ENCODE assay signal across 8 cellular contexts in the genomic region with DNA sequence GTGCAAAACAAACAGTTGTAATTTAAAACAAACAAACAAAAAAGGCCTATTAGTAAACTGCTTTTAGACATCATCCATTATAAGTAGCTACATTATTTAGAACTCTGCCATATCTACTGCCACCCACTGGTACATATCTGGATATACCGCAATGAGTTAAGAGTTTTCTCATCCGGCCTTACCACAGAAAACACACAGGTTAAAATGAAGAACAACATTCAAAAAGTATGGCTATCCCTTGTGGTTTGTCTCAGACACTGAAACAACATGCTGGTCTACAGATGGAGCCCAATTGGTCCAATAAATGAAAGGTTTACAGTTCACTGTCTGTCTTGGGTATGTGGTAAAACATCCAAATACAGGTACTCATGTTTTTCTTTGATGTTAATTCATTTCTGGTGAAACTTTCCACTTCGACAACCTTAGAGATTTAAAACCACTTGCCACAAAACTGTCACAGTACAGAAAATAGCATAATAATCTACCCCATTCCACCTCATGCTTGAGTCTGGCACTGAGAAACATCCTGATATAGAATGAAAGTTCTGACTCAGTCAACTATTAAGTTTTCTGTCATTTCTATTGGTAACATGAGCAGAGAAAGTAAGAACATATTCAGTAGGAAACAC.
DNase-seq lines count a peak whose midpoint lies in the region; ATAC-seq and TF ChIP-seq lines count a peak whose summit lies in the region.

No MANE protein-coding gene starts in this region.

- ATAC-seq in GM19025 (IDR thresholded peaks at IDR 0.05; ENCODE audit: low read depth, unreplicated experiment) (peak; percentile 95), HG03066 (IDR thresholded peaks at IDR 0.05; ENCODE audit: low read depth, unreplicated experiment) (peak; percentile 96)

- H3K27ac Mint-ChIP-seq in neural progenitor cell = no peak overlapping the region

- no peak overlapping the region for H3K4me3 Mint-ChIP-seq in neural progenitor cell

- intact Hi-C loops in ovary (cut with DNase I) = no loop called here

- no peak for TF ChIP-seq POLR2A in ovary (IDR thresholded peaks at IDR 0.05)

- no peaks in the 10 kb centered on the region for H3K27me3 ChIP-seq in OCI-LY3 (ENCODE audit: low read depth, low read length)
- H3K27me3 ChIP-seq in neural progenitor cell = no peaks in the 10 kb centered on the region
- H3K27me3 ChIP-seq in ovary = no peaks in the 10 kb centered on the region

- TF ChIP-seq CTCF in OCI-LY3 (IDR thresholded peaks at IDR 0.05; ENCODE audit: low read depth, low read length) = peak; percentile 72
- peak; percentile 62 for TF ChIP-seq CTCF in neural progenitor cell (IDR thresholded peaks at IDR 0.05)
- TF ChIP-seq CTCF in ovary (IDR thresholded peaks at IDR 0.05) = no peak

- no peak overlapping the region for H3K9ac ChIP-seq in OCI-LY3 (ENCODE audit: low read length)
- no peak overlapping the region for H3K9ac ChIP-seq in neural progenitor cell

- DNase-seq in NOMO-1 treated with DMSO at 0.1 percent for 48 hours (lab: John Stamatoyannopoulos, UW; ENCODE audit: unreplicated experiment) (peak; percentile 15), NOMO-1 treated with dmso at 0.1 percent for 144 hours (lab: John Stamatoyannopoulos, UW; ENCODE audit: unreplicated experiment) (no peak), dermis microvascular lymphatic vessel endothelial cell (ENCODE audit: low read depth in 2 of 2) (peak; percentile 23 to 60), neural progenitor cell (ENCODE audit: low spot score) (peak; percentile 32), ovary (no peak)

- H3K27ac ChIP-seq in OCI-LY3 (ENCODE audit: low read length) = peak overlapping the region; percentile 28
- no peak overlapping the region for H3K27ac ChIP-seq in neural progenitor cell
- no peak overlapping the region for H3K27ac ChIP-seq in ovary

- H4K20me1 ChIP-seq in OCI-LY3 (ENCODE audit: insufficient read depth, low read length) (no peaks in the 10 kb centered on the region), neural progenitor cell (ENCODE audit: low read depth) (no peaks in the 10 kb centered on the region)

- H2AFZ ChIP-seq in OCI-LY3 (ENCODE audit: low read depth, low read length) (no peak overlapping the region), neural progenitor cell (replicated peaks) (no peak overlapping the region)

- no peak for TF ChIP-seq EP300 in ovary (IDR thresholded peaks at IDR 0.05)

- H3K4me2 ChIP-seq in OCI-LY3 (ENCODE audit: low read length) (peak overlapping the region; percentile 15), neural progenitor cell (no peak overlapping the region)

- H3K4me1 ChIP-seq in OCI-LY3 (ENCODE audit: low read length) (peaks cover 17% of the 10 kb centered on the region), neural progenitor cell (no peaks in the 10 kb centered on the region), ovary (ENCODE audit: insufficient read depth) (no peaks in the 10 kb centered on the region)

- no peaks in the 10 kb centered on the region for H3K36me3 Mint-ChIP-seq in neural progenitor cell

- peaks cover 4% of the 10 kb centered on the region for H3K9me3 Mint-ChIP-seq in neural progenitor cell

- 67 to 78% (median 71%) methylated on average over 3 of the region's 3 CpGs for WGBS in ovary, 3 donors

- H3F3A ChIP-seq in neural progenitor cell (ENCODE audit: low read depth) = no peaks in the 10 kb centered on the region

- no peaks in the 10 kb centered on the region for H3K4me1 Mint-ChIP-seq in neural progenitor cell

- H3K36me3 ChIP-seq in OCI-LY3 (replicated peaks; ENCODE audit: low read depth, low read length) (no peaks in the 10 kb centered on the region), neural progenitor cell (no peaks in the 10 kb centered on the region), ovary (no peaks in the 10 kb centered on the region)

- H3K4me3 ChIP-seq in OCI-LY3 (ENCODE audit: low read length) (no peak overlapping the region), neural progenitor cell (no peak overlapping the region), ovary (no peak overlapping the region)

- H3K79me2 ChIP-seq in OCI-LY3 (ENCODE audit: low read length) (no peaks in the 10 kb centered on the region), neural progenitor cell (ENCODE audit: low read depth) (no peaks in the 10 kb centered on the region)

- H3K9me3 ChIP-seq in OCI-LY3 (ENCODE audit: insufficient read depth, low read length) = no peaks in the 10 kb centered on the region
- no peaks in the 10 kb centered on the region for H3K9me3 ChIP-seq in neural progenitor cell (ENCODE audit: low read depth)
- no peaks in the 10 kb centered on the region for H3K9me3 ChIP-seq in ovary

- H3K27me3 Mint-ChIP-seq in neural progenitor cell (ENCODE audit: insufficient read depth, low read depth) = no peaks in the 10 kb centered on the region

Comparison
In these comparisons a context has a peak if more than half of its experiments do, and no peak if none do; other contexts are left out.
1. DNase-seq: peak in NOMO-1 treated with DMSO at 0.1 percent for 48 hours (single experiment), dermis microvascular lymphatic vessel endothelial cell (2 of 2) and neural progenitor cell (single experiment); none in NOMO-1 treated with dmso at 0.1 percent for 144 hours (single experiment) and ovary (0 of 5).
2. CTCF ChIP-seq: peak in OCI-LY3 (single experiment) and neural progenitor cell (single experiment); none in ovary (0 of 3).